8 cellular contexts compared by ENCODE assay signal in genomic region chrX:154370882-154371770, GRCh38. TPM values are rescaled to one million over a fixed set of nuclear protein-coding genes. Genes with fewer than 3 reads are reported as not detected.
DNase-seq lines count a peak whose midpoint lies in the region; ATAC-seq and TF ChIP-seq lines count a peak whose summit lies in the region.

No MANE protein-coding gene starts in this region.

- peak; percentile 51 for ATAC-seq in GM21786 (IDR thresholded peaks at IDR 0.05; ENCODE audit: unreplicated experiment)

- H3K27me3 ChIP-seq in Karpas-422 (ENCODE audit: low read length) (no peaks in the 10 kb centered on the region), neural cell (ENCODE audit: insufficient read depth, low read depth, low read length) (no peaks in the 10 kb centered on the region)

- H3K36me3 Mint-ChIP-seq in activated T-helper 2 cell treated with anti-CD3 and anti-CD28 coated beads, Interferon-gamma antibody, Interleukin-2, Interleukin-4, amounts not matched to agents 10 μg/mL and 5 μg/mL and 100 μg/mL, durations not matched to agents 14 hours and 24 hours and 36 hours (ENCODE audit: low read depth), result peaks cover 28% of the 10 kb centered on the region
- peaks cover 9% of the 10 kb centered on the region for H3K36me3 Mint-ChIP-seq in stimulated activated naive CD8-positive, alpha-beta T cell treated with anti-CD3 and anti-CD28 coated beads, Interleukin-15, Interleukin-2, amounts not matched to agents 100 ng/mL and 50 ng/mL, for 24 hours (ENCODE audit: low read depth)

- peak overlapping the region; percentile 88 for H3K4me2 ChIP-seq in Karpas-422 (ENCODE audit: low read depth, low read length, poor library complexity, severe bottlenecking)
- H3K4me2 ChIP-seq in neural cell (ENCODE audit: low read length), result no peak overlapping the region

- DNase-seq in DMS153 treated with DMSO at 0.1 percent for 48 hours (lab: John Stamatoyannopoulos, UW; ENCODE audit: unreplicated experiment) (peak; percentile 72), Karpas-422 (peak; percentile 96), RPMI7951 (ENCODE audit: low read depth) (peak; percentile 90), fibroblast of the aortic adventitia (ENCODE audit: low read depth) (peak; percentile 91)
- peak; percentile 88 for DNase-seq in activated T-helper 2 cell treated with anti-CD3 and anti-CD28 coated beads, Interferon-gamma antibody, Interleukin-2, Interleukin-4, amounts not matched to agents 10 μg/mL and 5 μg/mL and 100 μg/mL, durations not matched to agents 14 hours and 24 hours and 36 hours (ENCODE audit: low spot score)

- H3K4me1 Mint-ChIP-seq in activated T-helper 2 cell treated with anti-CD3 and anti-CD28 coated beads, Interferon-gamma antibody, Interleukin-2, Interleukin-4, amounts not matched to agents 10 μg/mL and 5 μg/mL and 100 μg/mL, durations not matched to agents 14 hours and 24 hours and 36 hours (ENCODE audit: low read depth), result peaks cover 11% of the 10 kb centered on the region
- H3K4me1 Mint-ChIP-seq in stimulated activated naive CD8-positive, alpha-beta T cell treated with anti-CD3 and anti-CD28 coated beads, Interleukin-15, Interleukin-2, amounts not matched to agents 100 ng/mL and 50 ng/mL, for 24 hours (ENCODE audit: low read depth), result peaks cover 13% of the 10 kb centered on the region

- H3K9me3 Mint-ChIP-seq in activated T-helper 2 cell treated with anti-CD3 and anti-CD28 coated beads, Interferon-gamma antibody, Interleukin-2, Interleukin-4, amounts not matched to agents 10 μg/mL and 5 μg/mL and 100 μg/mL, durations not matched to agents 14 hours and 24 hours and 36 hours, result no peaks in the 10 kb centered on the region
- H3K9me3 Mint-ChIP-seq in stimulated activated naive CD8-positive, alpha-beta T cell treated with anti-CD3 and anti-CD28 coated beads, Interleukin-15, Interleukin-2, amounts not matched to agents 100 ng/mL and 50 ng/mL, for 24 hours, result no peaks in the 10 kb centered on the region

- H3K79me2 ChIP-seq in Karpas-422 (ENCODE audit: low read length) (peaks cover 18% of the 10 kb centered on the region), neural cell (replicated peaks; ENCODE audit: insufficient read depth, low read length) (peaks cover 26% of the 10 kb centered on the region)

- H2AFZ ChIP-seq in Karpas-422 (ENCODE audit: low read length), result no peak overlapping the region
- no peak overlapping the region for H2AFZ ChIP-seq in neural cell (ENCODE audit: low read depth, low read length)

- H3F3A ChIP-seq in neural cell (ENCODE audit: insufficient read depth, low read length, poor library complexity, severe bottlenecking), result no peaks in the 10 kb centered on the region

- TF ChIP-seq CTCF in fibroblast of the aortic adventitia (IDR thresholded peaks at IDR 0.05; ENCODE audit: insufficient read depth, low read length) (no peak), neural cell (IDR thresholded peaks at IDR 0.05; ENCODE audit: poor library complexity, severe bottlenecking) (no peak)

- H4K20me1 ChIP-seq in Karpas-422 (ENCODE audit: insufficient read depth, low read depth, low read length) (no peaks in the 10 kb centered on the region), neural cell (ENCODE audit: insufficient read depth) (no peaks in the 10 kb centered on the region)

- H3K4me3 ChIP-seq in Karpas-422 (ENCODE audit: low read length) (peak overlapping the region; percentile 75), fibroblast of the aortic adventitia (ENCODE audit: low read depth, low read length) (peak overlapping the region; percentile 92), neural cell (ENCODE audit: low read length) (peak overlapping the region; percentile 84)

- intact Hi-C loops in activated T-helper 2 cell treated with anti-CD3 and anti-CD28 coated beads, Interferon-gamma antibody, Interleukin-2, Interleukin-4, amounts not matched to agents 10 μg/mL and 5 μg/mL and 100 μg/mL, durations not matched to agents 14 hours and 24 hours and 36 hours (cut with micrococcal nuclease), result loop anchor here (5.0 to 10.0 kb wide), 2 partner anchors 274 to 446 kb away; partner anchors contain the start of genes ARHGAP4 and MECP2

- H3K27ac ChIP-seq in Karpas-422 (ENCODE audit: low read length) (no peak overlapping the region), neural cell (ENCODE audit: low read length) (peak overlapping the region; percentile 85)

- peak overlapping the region; percentile 80 for H3K4me3 Mint-ChIP-seq in activated T-helper 2 cell treated with anti-CD3 and anti-CD28 coated beads, Interferon-gamma antibody, Interleukin-2, Interleukin-4, amounts not matched to agents 10 μg/mL and 5 μg/mL and 100 μg/mL, durations not matched to agents 14 hours and 24 hours and 36 hours (ENCODE audit: low read depth)
- peak overlapping the region; percentile 83 for H3K4me3 Mint-ChIP-seq in stimulated activated naive CD8-positive, alpha-beta T cell treated with anti-CD3 and anti-CD28 coated beads, Interleukin-15, Interleukin-2, amounts not matched to agents 100 ng/mL and 50 ng/mL, for 24 hours

- no peak overlapping the region for H3K27ac Mint-ChIP-seq in activated T-helper 2 cell treated with anti-CD3 and anti-CD28 coated beads, Interferon-gamma antibody, Interleukin-2, Interleukin-4, amounts not matched to agents 10 μg/mL and 5 μg/mL and 100 μg/mL, durations not matched to agents 14 hours and 24 hours and 36 hours
- peak overlapping the region; percentile 65 for H3K27ac Mint-ChIP-seq in stimulated activated naive CD8-positive, alpha-beta T cell treated with anti-CD3 and anti-CD28 coated beads, Interleukin-15, Interleukin-2, amounts not matched to agents 100 ng/mL and 50 ng/mL, for 24 hours

- H3K9me2 ChIP-seq in Karpas-422 (replicated peaks; ENCODE audit: insufficient read depth, low read length) (no peaks in the 10 kb centered on the region), neural cell (ENCODE audit: insufficient read depth, low read length) (no peaks in the 10 kb centered on the region)

- no peaks in the 10 kb centered on the region for H3K27me3 Mint-ChIP-seq in activated T-helper 2 cell treated with anti-CD3 and anti-CD28 coated beads, Interferon-gamma antibody, Interleukin-2, Interleukin-4, amounts not matched to agents 10 μg/mL and 5 μg/mL and 100 μg/mL, durations not matched to agents 14 hours and 24 hours and 36 hours (ENCODE audit: low read depth)
- H3K27me3 Mint-ChIP-seq in stimulated activated naive CD8-positive, alpha-beta T cell treated with anti-CD3 and anti-CD28 coated beads, Interleukin-15, Interleukin-2, amounts not matched to agents 100 ng/mL and 50 ng/mL, for 24 hours, result no peaks in the 10 kb centered on the region

- H3K9me3 ChIP-seq in Karpas-422 (ENCODE audit: low read length) (no peaks in the 10 kb centered on the region), neural cell (ENCODE audit: low read length) (no peaks in the 10 kb centered on the region)

- peaks cover 30% of the 10 kb centered on the region for H3K4me1 ChIP-seq in Karpas-422 (ENCODE audit: low read length)

- H3K36me3 ChIP-seq in Karpas-422 (ENCODE audit: insufficient read depth, low read length) (no peaks in the 10 kb centered on the region), neural cell (ENCODE audit: insufficient read depth, low read length) (no peaks in the 10 kb centered on the region)

- TF ChIP-seq RAD21 in neural cell (conservative IDR thresholded peaks at IDR 0.05), result no peak

- H3K9ac ChIP-seq in Karpas-422 (ENCODE audit: low read length), result peak overlapping the region; percentile 79
- H3K9ac ChIP-seq in neural cell (ENCODE audit: low read length), result peak overlapping the region; percentile 89

- TF ChIP-seq EP300 in neural cell (conservative IDR thresholded peaks at IDR 0.05; ENCODE audit: poor library complexity, severe bottlenecking), result peak; percentile 29

RNA-seq across cellular contexts. Expression of gene FLNA, which starts 3.3 kb away (rescaled TPM):
- total RNA-seq in Karpas-422 (2014; rRNA removed; shearing (Covaris generic); ENCODE audit: low replicate concordance), result 46.3 and 89.6 TPM in 2 replicates
- 375 and 579 TPM in 2 replicates for total RNA-seq in RPMI7951 (2014; rRNA removed; shearing (Covaris generic))
- 1,005 and 1,026 TPM in 2 replicates for total RNA-seq in activated T-helper 2 cell treated with anti-CD3 and anti-CD28 coated beads, Interferon-gamma antibody, Interleukin-2, Interleukin-4, amounts not matched to agents 10 μg/mL and 5 μg/mL and 100 μg/mL, durations not matched to agents 14 hours and 24 hours and 36 hours
- total RNA-seq in fibroblast of the aortic adventitia (ENCODE audit: low replicate concordance), result 549 and 1,365 TPM in 2 replicates
- polyA plus RNA-seq in neural cell, result 84.9 and 118 TPM in 2 replicates
- 69.6 and 76.4 TPM in 2 replicates for polyA minus RNA-seq in neural cell

RNA-seq across cellular contexts. Expression of gene EMD, which starts 8.0 kb away (rescaled TPM):
- 19.5 and 20.7 TPM in 2 replicates for total RNA-seq in Karpas-422 (2014; rRNA removed; shearing (Covaris generic); ENCODE audit: low replicate concordance)
- total RNA-seq in RPMI7951 (2014; rRNA removed; shearing (Covaris generic)), result 27.6 and 29.8 TPM in 2 replicates
- 95.6 and 98.8 TPM in 2 replicates for total RNA-seq in activated T-helper 2 cell treated with anti-CD3 and anti-CD28 coated beads, Interferon-gamma antibody, Interleukin-2, Interleukin-4, amounts not matched to agents 10 μg/mL and 5 μg/mL and 100 μg/mL, durations not matched to agents 14 hours and 24 hours and 36 hours
- 9.6 and 29.9 TPM in 2 replicates for total RNA-seq in fibroblast of the aortic adventitia (ENCODE audit: low replicate concordance)
- polyA plus RNA-seq in neural cell, result 67.9 and 86.3 TPM in 2 replicates
- polyA minus RNA-seq in neural cell, result 28.0 and 34.3 TPM in 2 replicates

RNA-seq across cellular contexts. Expression of gene RPL10, which starts 27.1 kb away (rescaled TPM):
- 4,110 and 4,432 TPM in 2 replicates for total RNA-seq in Karpas-422 (2014; rRNA removed; shearing (Covaris generic); ENCODE audit: low replicate concordance)
- total RNA-seq in RPMI7951 (2014; rRNA removed; shearing (Covaris generic)), result 2,378 and 3,972 TPM in 2 replicates
- total RNA-seq in activated T-helper 2 cell treated with anti-CD3 and anti-CD28 coated beads, Interferon-gamma antibody, Interleukin-2, Interleukin-4, amounts not matched to agents 10 μg/mL and 5 μg/mL and 100 μg/mL, durations not matched to agents 14 hours and 24 hours and 36 hours, result 2,692 and 2,787 TPM in 2 replicates
- total RNA-seq in fibroblast of the aortic adventitia (ENCODE audit: low replicate concordance), result 1,297 and 3,230 TPM in 2 replicates
- 3,689 and 3,975 TPM in 2 replicates for polyA plus RNA-seq in neural cell
- 1,156 and 1,432 TPM in 2 replicates for polyA minus RNA-seq in neural cell

RNA-seq across cellular contexts. Expression of gene DNASE1L1, which starts 37.9 kb away (rescaled TPM):
- total RNA-seq in Karpas-422 (2014; rRNA removed; shearing (Covaris generic); ENCODE audit: low replicate concordance), result 17.6 and 30.8 TPM in 2 replicates
- total RNA-seq in RPMI7951 (2014; rRNA removed; shearing (Covaris generic)), result 12.6 and 14.3 TPM in 2 replicates
- 18.1 TPM in 2 replicates for total RNA-seq in activated T-helper 2 cell treated with anti-CD3 and anti-CD28 coated beads, Interferon-gamma antibody, Interleukin-2, Interleukin-4, amounts not matched to agents 10 μg/mL and 5 μg/mL and 100 μg/mL, durations not matched to agents 14 hours and 24 hours and 36 hours
- total RNA-seq in fibroblast of the aortic adventitia (ENCODE audit: low replicate concordance), result 15.8 and 31.0 TPM in 2 replicates
- 8.3 and 9.2 TPM in 2 replicates for polyA plus RNA-seq in neural cell
- polyA minus RNA-seq in neural cell, result 6.8 and 7.5 TPM in 2 replicates

RNA-seq across cellular contexts. Expression of gene TAFAZZIN, which starts 40.2 kb away (rescaled TPM):
- total RNA-seq in Karpas-422 (2014; rRNA removed; shearing (Covaris generic); ENCODE audit: low replicate concordance), result 22.1 and 39.0 TPM in 2 replicates
- total RNA-seq in RPMI7951 (2014; rRNA removed; shearing (Covaris generic)), result 9.6 and 9.8 TPM in 2 replicates
- total RNA-seq in activated T-helper 2 cell treated with anti-CD3 and anti-CD28 coated beads, Interferon-gamma antibody, Interleukin-2, Interleukin-4, amounts not matched to agents 10 μg/mL and 5 μg/mL and 100 μg/mL, durations not matched to agents 14 hours and 24 hours and 36 hours, result 77.3 TPM in 2 replicates
- 18.0 and 30.9 TPM in 2 replicates for total RNA-seq in fibroblast of the aortic adventitia (ENCODE audit: low replicate concordance)
- 51.2 and 60.5 TPM in 2 replicates for polyA plus RNA-seq in neural cell
- 17.5 and 18.6 TPM in 2 replicates for polyA minus RNA-seq in neural cell
